In the genomic region with DNA sequence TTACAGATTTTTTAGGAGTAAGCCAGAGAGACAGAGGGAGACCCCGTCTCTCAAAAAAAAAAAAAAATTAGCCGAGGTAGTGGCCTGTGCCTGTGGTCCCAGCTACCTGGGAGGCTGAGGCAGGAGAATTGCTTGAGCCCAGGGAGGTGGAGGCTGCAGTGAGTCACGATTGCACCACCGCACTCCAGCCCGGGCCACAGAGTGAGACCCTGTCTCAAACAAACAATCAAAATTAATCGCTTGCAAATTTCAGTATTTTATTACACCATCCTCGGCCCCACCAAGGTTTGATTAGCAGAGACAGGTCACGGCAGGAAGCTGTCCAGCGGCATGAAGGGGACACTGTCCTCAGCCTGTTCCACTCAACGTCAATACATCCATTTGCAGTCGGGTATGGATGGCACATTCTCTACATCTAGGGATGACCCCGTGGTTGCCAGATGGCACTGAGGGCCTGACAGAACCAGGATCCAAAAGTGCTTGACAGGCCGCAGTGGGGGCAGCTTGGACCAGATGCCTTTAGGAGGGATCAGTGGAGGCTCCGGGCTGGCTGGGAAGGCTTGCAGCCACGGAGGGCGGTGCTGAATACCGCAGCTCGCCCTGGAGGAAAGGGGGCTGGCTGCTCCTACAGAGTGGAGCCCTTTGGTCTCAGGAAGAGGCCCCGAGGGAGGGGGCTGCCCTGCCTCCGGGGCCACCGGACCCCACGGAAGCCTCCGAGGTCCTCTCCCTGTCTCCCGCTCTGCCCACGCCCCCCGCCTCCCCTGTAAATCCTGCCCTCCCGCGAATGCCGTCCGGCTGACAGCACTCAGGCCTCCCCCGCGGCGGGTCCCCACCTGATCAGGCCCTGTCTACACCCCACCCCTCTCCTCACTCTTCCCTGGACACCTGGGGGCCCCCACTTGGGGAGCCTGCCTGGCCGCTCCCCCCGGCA, we compare ENCODE assay signal across 15 cellular contexts. TPM values are rescaled to one million over a fixed set of nuclear protein-coding genes. Genes with fewer than 3 reads are reported as not detected.
DNase-seq lines count a peak whose midpoint lies in the region; ATAC-seq, FAIRE-seq and TF ChIP-seq lines count a peak whose summit lies in the region.
"Had no signal": no experiment of that assay in that cellular context is flagged by ENCODE, and none has a peak within 500 bp of the region (broad histone marks: within the 10 kb centered on the region; RNA-seq: fewer than 3 reads in every experiment).

No MANE protein-coding gene starts in this region.

- ATAC-seq in SK-N-SH treated with all-trans-retinoic acid at 6 μM for 48 hours (peak; percentile 71), HG03025 (IDR thresholded peaks at IDR 0.05; ENCODE audit: low FRiP score, unreplicated experiment) (no peak), HG03039 (IDR thresholded peaks at IDR 0.05; ENCODE audit: unreplicated experiment) (no peak)
- ATAC-seq: activated naive CD4-positive, alpha-beta T cell treated with anti-CD3 and anti-CD28 coated beads, Interleukin-2, amount 50 U/mL, for 72 hours had no signal

- FAIRE-seq in GM12891 (lab: Jason Lieb, UNC) = no peak
- FAIRE-seq: colon had no signal

- peak overlapping the region; percentile 13 for H3K4me3 ChIP-seq in retinal pigment epithelial cell (ENCODE audit: low read length)
- H3K4me3 ChIP-seq: SJSA1, tibial nerve had no signal

- peak; percentile 86 for DNase-seq in G401 (ENCODE audit: low spot score)
- peak; percentile 31 for DNase-seq in hepatic stellate cell (ENCODE audit: low spot score)
- DNase-seq in retinal pigment epithelial cell (ENCODE audit: low read depth) = no peak
- no peak for DNase-seq in NOMO-1 treated with DMSO at 0.1 percent for 48 hours (lab: John Stamatoyannopoulos, UW; ENCODE audit: unreplicated experiment)
- no peak for DNase-seq in GM12891 (ENCODE audit: insufficient read length, low spot score)
- DNase-seq: NCI-H2171 treated with DMSO at 0.1 percent for 48 hours; stimulated activated CD4-positive, alpha-beta T cell treated with anti-CD3 and anti-CD28 coated beads, Interleukin-2, amount 100 ng/mL, for 24 hours; stimulated activated CD8-positive, alpha-beta memory T cell treated with anti-CD3 and anti-CD28 coated beads, Interleukin-4, amount 100 ng/mL, for 48 hours had no signal

- TF ChIP-seq CTCF in retinal pigment epithelial cell (conservative IDR thresholded peaks at IDR 0.05; ENCODE audit: low read depth, low read length) = no peak

- no peak for TF ChIP-seq POLR2A in GM12891 (IDR thresholded peaks at IDR 0.05; ENCODE audit: low read depth, low read length)

- in situ Hi-C loops in G401 (cut with HindIII; ENCODE audit: low sequenced_read_pairs) = no loop called here

TF ChIP-seq in SK-N-SH treated with all-trans-retinoic acid at 6 μM for 48 hours, 23 proteins besides CTCF, POLR2A, EP300 and RAD21:
- TF ChIP-seq GLIS3 (CRISPR knock-in tag; IDR thresholded peaks at IDR 0.05) = no peak
- TF ChIP-seq TOX (CRISPR knock-in tag; IDR thresholded peaks at IDR 0.05; ENCODE audit: borderline replicate concordance) = no peak

TF ChIP-seq in GM12891, 5 proteins besides CTCF, POLR2A, EP300 and RAD21:
- no peak for TF ChIP-seq POU2F2 (IDR thresholded peaks at IDR 0.05; ENCODE audit: low read depth, low read length)
- TF ChIP-seq TAF1 (IDR thresholded peaks at IDR 0.05; ENCODE audit: low read depth, low read length) = no peak
- no peak for TF ChIP-seq SPI1 (IDR thresholded peaks at IDR 0.05; ENCODE audit: low read depth, low read length)
- TF ChIP-seq POLR2AphosphoS5 (IDR thresholded peaks at IDR 0.05; ENCODE audit: low read depth, low read length) = no peak
- no peak for TF ChIP-seq PAX5 (IDR thresholded peaks at IDR 0.05; ENCODE audit: insufficient read depth, low read length, severe bottlenecking)

RNA-seq across cellular contexts. Expression of a gene that starts 13.1 kb away (rescaled TPM):
- total RNA-seq in G401 (2014; rRNA removed; shearing (Covaris generic)) = 0.55 and 1.3 TPM in 2 replicates
- 0.46 TPM for polyA plus RNA-seq in GM12891 (2012; ENCODE audit: low read depth, missing spikeins)

RNA-seq across cellular contexts. Expression of a gene that starts 33.4 kb away (rescaled TPM):
- total RNA-seq in G401 (2014; rRNA removed; shearing (Covaris generic)) = 4.8 and 5.2 TPM in 2 replicates
- polyA plus RNA-seq in GM12891 (2012; ENCODE audit: low read depth, missing spikeins) = 4.5 TPM

RNA-seq across cellular contexts. Expression of a gene that starts 54.5 kb away (rescaled TPM):
- 51.7 and 63.0 TPM in 2 replicates for total RNA-seq in G401 (2014; rRNA removed; shearing (Covaris generic))
- 29.7 TPM for polyA plus RNA-seq in GM12891 (2012; ENCODE audit: low read depth, missing spikeins)

Comparison
In these comparisons a context has a peak if more than half of its experiments do, and no peak if none do; other contexts are left out.
1. DNase-seq: peak in G401 (single experiment) and hepatic stellate cell (single experiment); none in retinal pigment epithelial cell (single experiment), NOMO-1 treated with DMSO at 0.1 percent for 48 hours (single experiment) and GM12891 (single experiment).